ENCODE assay signal across 15 cellular contexts in genomic region chr7:36283171-36283570, GRCh38.
DNase-seq lines count a peak whose midpoint lies in the region; ATAC-seq and TF ChIP-seq lines count a peak whose summit lies in the region.
"Had no signal": no experiment of that assay in that cellular context is flagged by ENCODE, and none has a peak within 500 bp of the region (broad histone marks: within the 10 kb centered on the region; RNA-seq: fewer than 3 reads in every experiment).

No MANE protein-coding gene starts in this region.

- POLR2A ChIA-PET in Panc1 (lab: Charles Lee): interaction anchor here (1.1 kb wide), 1 partner anchor 16 kb away, joined by 4 read pairs; no protein-coding TSS in a partner anchor

- H3K9me3 Mint-ChIP-seq in endodermal cell: no peaks in the 10 kb centered on the region
- no peaks in the 10 kb centered on the region for H3K9me3 Mint-ChIP-seq in stimulated activated effector memory CD8-positive, alpha-beta T cell treated with anti-CD3 and anti-CD28 coated beads, Interleukin-12 subunit alpha, Interleukin-12 subunit beta, amount 100 ng/mL, for 72 hours
- H3K9me3 Mint-ChIP-seq: nephron progenitor cell had no signal

- no TSS peak for BruUV-seq in Panc1 (replicated peaks; lab: Mats Ljungman, UMichigan)

- H3K4me3 Mint-ChIP-seq in endodermal cell: no peak overlapping the region
- peak overlapping the region; percentile 26 for H3K4me3 Mint-ChIP-seq in stimulated activated effector memory CD8-positive, alpha-beta T cell treated with anti-CD3 and anti-CD28 coated beads, Interleukin-12 subunit alpha, Interleukin-12 subunit beta, amount 100 ng/mL, for 72 hours
- H3K4me3 Mint-ChIP-seq: nephron progenitor cell had no signal

- H3K27ac Mint-ChIP-seq in endodermal cell: no peak overlapping the region
- peak overlapping the region; percentile 75 for H3K27ac Mint-ChIP-seq in stimulated activated effector memory CD8-positive, alpha-beta T cell treated with anti-CD3 and anti-CD28 coated beads, Interleukin-12 subunit alpha, Interleukin-12 subunit beta, amount 100 ng/mL, for 72 hours
- H3K27ac Mint-ChIP-seq: nephron progenitor cell had no signal

- H3K27ac ChIP-seq in Panc1 (ENCODE audit: low read length) (peak overlapping the region; percentile 99), endodermal cell (ENCODE audit: low read depth, low read length) (no peak overlapping the region), ascending aorta (peak overlapping the region in 1 of 2 donors; percentile 40)

- WGBS in endodermal cell (ENCODE audit: insufficient coverage in 1 of 2, insufficient read length in 1 of 2), 2 experiments: 85 to 92% methylated on average over 7 to 9 of the region's 9 CpGs

- DNase-seq in NCI-H82 (lab: John Stamatoyannopoulos, UW) (peak; percentile 72), NCI-H82 treated with DMSO at 0.1 percent for 48 hours (lab: John Stamatoyannopoulos, UW; ENCODE audit: unreplicated experiment) (no peak), Panc1 (ENCODE audit: low read depth, low spot score) (no peak), endodermal cell (peak; percentile 55), ascending aorta (ENCODE audit: low spot score in 2 of 2) (no peak)
- no peak for DNase-seq in stimulated activated effector memory CD8-positive, alpha-beta T cell treated with anti-CD3 and anti-CD28 coated beads, Interleukin-12 subunit alpha, Interleukin-12 subunit beta, amount 100 ng/mL, for 72 hours (ENCODE audit: low spot score in 2 of 2)
- no peak for DNase-seq in activated CD4-positive, CD25-positive, alpha-beta regulatory T cell (lab: John Stamatoyannopoulos, UW)
- DNase-seq: 8988T; activated effector memory CD4-positive, alpha-beta T cell treated with anti-CD3 and anti-CD28 coated beads, Interleukin-2, amount 50 U/mL, for 16 hours; Calu3; NCI-H2081 treated with DMSO at 0.1 percent for 48 hours; nephron progenitor cell; SK-N-SH had no signal

- ATAC-seq in Panc1 (no peak), HG03025 (IDR thresholded peaks at IDR 0.05; ENCODE audit: low FRiP score, unreplicated experiment) (no peak)
- peak; percentile 0 for ATAC-seq in stimulated activated effector memory CD8-positive, alpha-beta T cell treated with anti-CD3 and anti-CD28 coated beads, Interleukin-12 subunit alpha, Interleukin-12 subunit beta, amount 100 ng/mL, for 72 hours

- in situ Hi-C loops in Panc1 (cut with HindIII; ENCODE audit: low pct_unique_long_range_greater_than_20kb, low sequenced_read_pairs): no loop called here

- CTCF ChIA-PET in Panc1 (lab: Charles Lee): no interaction called here

- no peaks in the 10 kb centered on the region for H3K27me3 Mint-ChIP-seq in endodermal cell (ENCODE audit: insufficient read depth)

- peaks cover 81% of the 10 kb centered on the region for H3K4me1 Mint-ChIP-seq in endodermal cell
- H3K4me1 Mint-ChIP-seq in stimulated activated effector memory CD8-positive, alpha-beta T cell treated with anti-CD3 and anti-CD28 coated beads, Interleukin-12 subunit alpha, Interleukin-12 subunit beta, amount 100 ng/mL, for 72 hours: peaks cover 80% of the 10 kb centered on the region

- no peak overlapping the region for H3K9ac ChIP-seq in endodermal cell (ENCODE audit: extremely low read depth, low read length, poor library complexity, severe bottlenecking)
- H3K9ac ChIP-seq: SK-N-SH had no signal

- H3K4me3 ChIP-seq in Panc1 (ENCODE audit: low read depth in 2 of 2, low read length in 2 of 2) (no peak overlapping the region), endodermal cell (ENCODE audit: low read length) (no peak overlapping the region), ascending aorta (no peak overlapping the region)
- H3K4me3 ChIP-seq: tibial nerve had no signal

- H3K27me3 ChIP-seq in Panc1 (ENCODE audit: control insufficient read depth, insufficient read depth, low read length) (no peaks in the 10 kb centered on the region), endodermal cell (ENCODE audit: control insufficient read depth, insufficient read depth, low read length, poor library complexity, severe bottlenecking) (no peaks in the 10 kb centered on the region), ascending aorta (no peaks in the 10 kb centered on the region)
- H3K27me3 ChIP-seq: tibial nerve had no signal

- intact Hi-C loops in Panc1 (cut with micrococcal nuclease; ENCODE audit: unreplicated experiment) (no loop called here), ascending aorta (cut with DNase I) (no loop called here)

- TF ChIP-seq CTCF in Panc1 (IDR thresholded peaks at IDR 0.05): no peak
- TF ChIP-seq CTCF in endodermal cell (conservative IDR thresholded peaks at IDR 0.05): no peak
- no peak for TF ChIP-seq CTCF in ascending aorta (IDR thresholded peaks at IDR 0.05)

- H3K9me3 ChIP-seq in Panc1 (ENCODE audit: control insufficient read depth, insufficient read depth, low read depth, low read length) (no peaks in the 10 kb centered on the region), endodermal cell (ENCODE audit: control insufficient read depth, low read length) (no peaks in the 10 kb centered on the region), ascending aorta (no peaks in the 10 kb centered on the region)
- H3K9me3 ChIP-seq: SK-N-SH, tibial nerve had no signal

- H3K36me3 ChIP-seq in Panc1 (ENCODE audit: control insufficient read depth, insufficient read depth, low read length) (0 out of 2 replicates have a peak, but pooled peaks cover 3% of the 10 kb centered on the region), endodermal cell (ENCODE audit: control insufficient read depth, insufficient read depth, low read length) (no peaks in the 10 kb centered on the region), ascending aorta (peaks cover 0 to 9% of the 10 kb centered on the region in 2 donors)

- peaks cover 5% of the 10 kb centered on the region for H3K36me3 Mint-ChIP-seq in endodermal cell (ENCODE audit: low read depth)
- peaks cover 10% of the 10 kb centered on the region for H3K36me3 Mint-ChIP-seq in stimulated activated effector memory CD8-positive, alpha-beta T cell treated with anti-CD3 and anti-CD28 coated beads, Interleukin-12 subunit alpha, Interleukin-12 subunit beta, amount 100 ng/mL, for 72 hours

- H3K4me1 ChIP-seq in Panc1 (ENCODE audit: control insufficient read depth, insufficient read depth, low read length): peaks cover 99% of the 10 kb centered on the region
- peaks cover 31% of the 10 kb centered on the region for H3K4me1 ChIP-seq in endodermal cell (ENCODE audit: control insufficient read depth, insufficient read depth, low read length)
- peaks cover 7 to 29% of the 10 kb centered on the region in 2 donors for H3K4me1 ChIP-seq in ascending aorta

Comparison
In these comparisons a context has a peak if more than half of its experiments do, and no peak if none do; other contexts are left out.
1. DNase-seq: peak in NCI-H82 (single experiment) and endodermal cell (single experiment); none in NCI-H82 treated with DMSO at 0.1 percent for 48 hours (single experiment), Panc1 (single experiment), stimulated activated effector memory CD8-positive, alpha-beta T cell treated with anti-CD3 and anti-CD28 coated beads, Interleukin-12 subunit alpha, Interleukin-12 subunit beta, amount 100 ng/mL, for 72 hours (0 of 2), ascending aorta (0 of 2) and activated CD4-positive, CD25-positive, alpha-beta regulatory T cell (0 of 4).